9 cellular contexts compared by ENCODE assay signal in the genomic region with DNA sequence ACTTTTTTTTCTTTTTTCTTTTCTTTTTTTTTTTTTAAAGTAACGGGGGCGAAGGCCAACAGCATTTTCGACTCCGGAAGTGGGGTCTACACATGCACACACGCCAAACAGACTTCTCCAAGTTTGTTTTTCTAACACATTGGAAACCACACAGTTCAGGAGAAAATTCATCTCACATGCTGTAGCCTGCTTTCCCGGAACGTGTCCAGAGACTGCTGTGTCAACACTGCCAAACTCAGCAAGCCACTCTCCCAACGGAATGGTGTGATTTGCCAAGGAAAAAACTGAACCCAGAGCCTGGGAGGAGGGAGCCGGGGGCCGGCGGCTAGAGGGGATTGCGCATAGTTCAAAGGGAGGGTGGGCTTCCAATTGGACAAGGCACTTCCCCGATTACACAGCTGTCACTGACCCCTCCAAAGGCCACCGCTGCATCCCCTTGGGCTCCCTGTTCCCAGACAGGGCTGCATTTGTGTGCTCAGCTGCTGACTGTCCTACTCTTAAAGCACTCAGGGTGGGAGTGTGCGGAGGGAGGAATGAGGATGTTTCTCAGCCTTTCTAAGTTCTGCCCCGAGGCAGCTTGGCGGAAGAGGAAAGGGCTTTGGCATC.
DNase-seq lines count a peak whose midpoint lies in the region; ATAC-seq and TF ChIP-seq lines count a peak whose summit lies in the region.
"Had no signal": no experiment of that assay in that cellular context is flagged by ENCODE, and none has a peak within 500 bp of the region (broad histone marks: within the 10 kb centered on the region; RNA-seq: fewer than 3 reads in every experiment).

No MANE protein-coding gene starts in this region.

- ATAC-seq in aorta (ENCODE audit: low FRiP score): peak; percentile 76
- no peak for ATAC-seq in stimulated activated naive CD8-positive, alpha-beta T cell treated with anti-CD3 and anti-CD28 coated beads, Interleukin-15, amount 100 ng/mL, for 72 hours
- ATAC-seq in CD8-positive, alpha-beta T cell: no peak
- ATAC-seq: A549 had no signal

- CTCF ChIA-PET in CD8-positive, alpha-beta T cell (lab: Charles Lee): interaction anchor here (1.5 kb wide), 1 partner anchor 10 kb away, joined by 3 read pairs; no protein-coding TSS in a partner anchor

- no peaks in the 10 kb centered on the region for H3K36me3 Mint-ChIP-seq in nephron (ENCODE audit: low read depth)
- H3K36me3 Mint-ChIP-seq in CD8-positive, alpha-beta T cell: no peaks in the 10 kb centered on the region

- 4 to 14% methylated on average over 17 of the region's 17 CpGs for WGBS in aorta, 2 donors

- no peaks in the 10 kb centered on the region for H3K27me3 ChIP-seq in aorta (ENCODE audit: control insufficient read depth in 1 of 2, insufficient read depth in 2 of 2, low read length in 1 of 2)
- no peaks in the 10 kb centered on the region for H3K27me3 ChIP-seq in CD8-positive, alpha-beta T cell (ENCODE audit: insufficient read depth, low read length)

- H3K36me3 ChIP-seq in aorta (ENCODE audit: control insufficient read depth in 1 of 2, insufficient read depth in 2 of 2, low read length in 1 of 2): no peaks in the 10 kb centered on the region
- H3K36me3 ChIP-seq in CD8-positive, alpha-beta T cell (ENCODE audit: insufficient read depth, low read length): no peaks in the 10 kb centered on the region

- H3K9me3 ChIP-seq in aorta (ENCODE audit: control insufficient read depth, low read length): no peaks in the 10 kb centered on the region
- H3K9me3 ChIP-seq in CD8-positive, alpha-beta T cell (ENCODE audit: low read length): no peaks in the 10 kb centered on the region
- H3K9me3 ChIP-seq: A549 had no signal

- H3K4me1 ChIP-seq in aorta (ENCODE audit: control insufficient read depth in 1 of 2, insufficient read depth in 2 of 2, low read length in 2 of 2): no peaks in the 10 kb centered on the region
- no peaks in the 10 kb centered on the region for H3K4me1 ChIP-seq in CD8-positive, alpha-beta T cell (ENCODE audit: insufficient read depth, low read length)
- H3K4me1 ChIP-seq: A549 had no signal

- no peaks in the 10 kb centered on the region for H3K27me3 Mint-ChIP-seq in nephron (ENCODE audit: low read depth)
- peaks cover 33% of the 10 kb centered on the region for H3K27me3 Mint-ChIP-seq in stimulated activated naive CD8-positive, alpha-beta T cell treated with anti-CD3 and anti-CD28 coated beads, Interleukin-15, amount 100 ng/mL, for 72 hours
- H3K27me3 Mint-ChIP-seq in CD8-positive, alpha-beta T cell (ENCODE audit: low read depth): peaks cover 10% of the 10 kb centered on the region

- H3K4me3 Mint-ChIP-seq in nephron: peak overlapping the region; percentile 10 to 46 (median 14)
- no peak overlapping the region for H3K4me3 Mint-ChIP-seq in stimulated activated naive CD8-positive, alpha-beta T cell treated with anti-CD3 and anti-CD28 coated beads, Interleukin-15, amount 100 ng/mL, for 72 hours
- no peak overlapping the region for H3K4me3 Mint-ChIP-seq in CD8-positive, alpha-beta T cell

- no peak for TF ChIP-seq CTCF in fibroblast of mammary gland (conservative IDR thresholded peaks at IDR 0.05; ENCODE audit: control insufficient read depth, insufficient read depth, low read depth, low read length)
- no peak for TF ChIP-seq CTCF in nephron (IDR thresholded peaks at IDR 0.05; ENCODE audit: unreplicated experiment in 3 of 3)
- TF ChIP-seq CTCF in CD8-positive, alpha-beta T cell (IDR thresholded peaks at IDR 0.05): no peak

- H3K4me1 Mint-ChIP-seq in nephron: peaks cover 52% of the 10 kb centered on the region
- no peaks in the 10 kb centered on the region for H3K4me1 Mint-ChIP-seq in stimulated activated naive CD8-positive, alpha-beta T cell treated with anti-CD3 and anti-CD28 coated beads, Interleukin-15, amount 100 ng/mL, for 72 hours
- no peaks in the 10 kb centered on the region for H3K4me1 Mint-ChIP-seq in CD8-positive, alpha-beta T cell (ENCODE audit: low read depth)

- POLR2A ChIA-PET in CD8-positive, alpha-beta T cell (lab: Charles Lee): no interaction called here

- DNase-seq in NCI-H1105 treated with DMSO at 0.1 percent for 48 hours (lab: John Stamatoyannopoulos, UW): peak; percentile 19
- DNase-seq in NCI-H1105 (lab: John Stamatoyannopoulos, UW): no peak
- DNase-seq in fibroblast of mammary gland (ENCODE audit: low read depth): peak; percentile 69
- DNase-seq in aorta: peak; percentile 77
- DNase-seq in DMS 273 (lab: John Stamatoyannopoulos, UW; ENCODE audit: unreplicated experiment): no peak
- DNase-seq in stimulated activated naive CD8-positive, alpha-beta T cell treated with anti-CD3 and anti-CD28 coated beads, Interleukin-15, amount 100 ng/mL, for 72 hours: no peak
- DNase-seq in CD8-positive, alpha-beta T cell: no peak

- intact Hi-C loops in aorta (cut with DNase I): loop anchor here in 1 of 2 donors (2.0 to 10.0 kb wide), 4 partner anchors 14 to 444 kb away; no protein-coding TSS in a partner anchor
- intact Hi-C loops in CD8-positive, alpha-beta T cell (cut with DNase I, micrococcal nuclease): no loop called here

- no peaks in the 10 kb centered on the region for H3K9me3 Mint-ChIP-seq in nephron
- H3K9me3 Mint-ChIP-seq in stimulated activated naive CD8-positive, alpha-beta T cell treated with anti-CD3 and anti-CD28 coated beads, Interleukin-15, amount 100 ng/mL, for 72 hours: no peaks in the 10 kb centered on the region
- H3K9me3 Mint-ChIP-seq in CD8-positive, alpha-beta T cell: no peaks in the 10 kb centered on the region

- H3K4me3 ChIP-seq in fibroblast of mammary gland (ENCODE audit: control insufficient read depth, low read depth, low read length): no peak overlapping the region
- H3K4me3 ChIP-seq in aorta (ENCODE audit: low read length in 2 of 2): no peak overlapping the region
- no peak overlapping the region for H3K4me3 ChIP-seq in CD8-positive, alpha-beta T cell (ENCODE audit: low read depth, low read length)
- H3K4me3 ChIP-seq: A549 had no signal

- peak overlapping the region; percentile 83 to 88 (median 88) for H3K27ac Mint-ChIP-seq in nephron
- no peak overlapping the region for H3K27ac Mint-ChIP-seq in stimulated activated naive CD8-positive, alpha-beta T cell treated with anti-CD3 and anti-CD28 coated beads, Interleukin-15, amount 100 ng/mL, for 72 hours
- no peak overlapping the region for H3K27ac Mint-ChIP-seq in CD8-positive, alpha-beta T cell

- peak overlapping the region; percentile 31 to 84 for H3K27ac ChIP-seq in aorta (ENCODE audit: low read depth in 1 of 2, low read length in 2 of 2)
- H3K27ac ChIP-seq in CD8-positive, alpha-beta T cell (ENCODE audit: low read depth, low read length): no peak overlapping the region
- H3K27ac ChIP-seq: A549 had no signal

Comparison
In these comparisons a context has a peak if more than half of its experiments do, and no peak if none do; other contexts are left out.
1. DNase-seq: peak in NCI-H1105 treated with DMSO at 0.1 percent for 48 hours (single experiment), fibroblast of mammary gland (single experiment) and aorta (2 of 2); none in NCI-H1105 (single experiment), DMS 273 (single experiment), stimulated activated naive CD8-positive, alpha-beta T cell treated with anti-CD3 and anti-CD28 coated beads, Interleukin-15, amount 100 ng/mL, for 72 hours (0 of 2) and CD8-positive, alpha-beta T cell (0 of 7).
2. H3K27ac Mint-ChIP-seq: peak in nephron (3 of 3); none in stimulated activated naive CD8-positive, alpha-beta T cell treated with anti-CD3 and anti-CD28 coated beads, Interleukin-15, amount 100 ng/mL, for 72 hours (0 of 2) and CD8-positive, alpha-beta T cell (single experiment).
3. H3K4me3 Mint-ChIP-seq: peak in nephron (3 of 3); none in stimulated activated naive CD8-positive, alpha-beta T cell treated with anti-CD3 and anti-CD28 coated beads, Interleukin-15, amount 100 ng/mL, for 72 hours (0 of 2) and CD8-positive, alpha-beta T cell (single experiment).